Comparison of ENCODE assay signal across 5 cellular contexts in the genomic region with DNA sequence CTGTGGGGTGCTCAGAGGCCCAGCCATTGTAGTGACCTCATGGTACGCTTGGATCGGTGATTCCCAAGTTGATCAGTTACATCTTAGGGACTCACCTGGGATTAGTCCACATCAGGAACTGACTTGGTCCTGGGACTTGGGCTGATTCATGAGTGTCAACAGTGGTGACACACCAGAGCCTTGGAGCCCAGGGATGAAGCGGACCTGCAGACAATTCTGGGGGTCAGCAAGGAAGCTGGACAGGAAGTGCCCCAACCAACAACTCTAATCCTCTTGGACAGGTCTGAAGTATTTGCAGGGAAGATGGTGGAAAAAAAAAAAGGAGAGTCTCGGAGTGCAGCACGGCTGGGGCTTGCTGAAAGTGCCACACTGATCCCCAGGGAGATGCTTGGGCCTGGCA.
"Had no signal": no experiment of that assay in that cellular context is flagged by ENCODE, and none has a peak within 500 bp of the region (broad histone marks: within the 10 kb centered on the region; RNA-seq: fewer than 3 reads in every experiment).

No MANE protein-coding gene starts in this region.

- DNase-seq: GM23248, GOT3, H7, HCEC 1CT, IMR-90 had no signal
